ENCODE assay signal across 1 cellular context in genomic region chr7:231030-231857, GRCh38.
TF ChIP-seq lines count a peak whose summit lies in the region.

No MANE protein-coding gene starts in this region.

TF ChIP-seq in HepG2, 621 proteins besides CTCF, POLR2A, EP300 and RAD21:
- peak; percentile 23 for TF ChIP-seq ZNF687 (CRISPR knock-in tag; IDR thresholded peaks at IDR 0.05)
- peak; percentile 25; the same call in 1 of the 2 replicates for TF ChIP-seq STAG1 (CRISPR knock-in tag; IDR thresholded peaks at IDR 0.05)
- TF ChIP-seq TCF7L2 (IDR thresholded peaks at IDR 0.05; ENCODE audit: low read depth, low read length): no peak
- TF ChIP-seq ZNF263 (CRISPR knock-in tag; IDR thresholded peaks at IDR 0.05): 0 out of 2 replicates have a peak, but pooled peaks have one; percentile 28
- peak; percentile 48 for TF ChIP-seq AGO2 (optimal IDR thresholded peaks at IDR 0.05; ENCODE audit: low read depth, low read length)
